In genomic region chr12:98645572-98646067, GRCh38 we compare ENCODE assay signal across 1 cellular context.
TF ChIP-seq lines count a peak whose summit lies in the region.

No MANE protein-coding gene starts in this region.

TF ChIP-seq in GM12878, 131 proteins besides CTCF, POLR2A, EP300 and RAD21 (continued from another document):
- TF ChIP-seq ZNF274 (IDR thresholded peaks at IDR 0.05; ENCODE audit: insufficient read depth, insufficient read length) (no peak), ATF3 (IDR thresholded peaks at IDR 0.05; ENCODE audit: borderline replicate concordance, extremely low read depth, low read depth, low read length) (no peak), PAX8 (IDR thresholded peaks at IDR 0.05) (no peak), ZBTB33 (IDR thresholded peaks at IDR 0.05) (no peak), PKNOX1 (IDR thresholded peaks at IDR 0.05) (no peak), TCF7 (IDR thresholded peaks at IDR 0.05; ENCODE audit: borderline replicate concordance) (no peak), GABPA (IDR thresholded peaks at IDR 0.05; ENCODE audit: low read depth) (no peak), NFYA (IDR thresholded peaks at IDR 0.05; ENCODE audit: borderline replicate concordance, low read depth, low read length) (no peak), TCF3 (IDR thresholded peaks at IDR 0.05; ENCODE audit: borderline replicate concordance, insufficient read depth, low read depth, low read length) (no peak), BCLAF1 (IDR thresholded peaks at IDR 0.05) (no peak)
